In the genomic region with DNA sequence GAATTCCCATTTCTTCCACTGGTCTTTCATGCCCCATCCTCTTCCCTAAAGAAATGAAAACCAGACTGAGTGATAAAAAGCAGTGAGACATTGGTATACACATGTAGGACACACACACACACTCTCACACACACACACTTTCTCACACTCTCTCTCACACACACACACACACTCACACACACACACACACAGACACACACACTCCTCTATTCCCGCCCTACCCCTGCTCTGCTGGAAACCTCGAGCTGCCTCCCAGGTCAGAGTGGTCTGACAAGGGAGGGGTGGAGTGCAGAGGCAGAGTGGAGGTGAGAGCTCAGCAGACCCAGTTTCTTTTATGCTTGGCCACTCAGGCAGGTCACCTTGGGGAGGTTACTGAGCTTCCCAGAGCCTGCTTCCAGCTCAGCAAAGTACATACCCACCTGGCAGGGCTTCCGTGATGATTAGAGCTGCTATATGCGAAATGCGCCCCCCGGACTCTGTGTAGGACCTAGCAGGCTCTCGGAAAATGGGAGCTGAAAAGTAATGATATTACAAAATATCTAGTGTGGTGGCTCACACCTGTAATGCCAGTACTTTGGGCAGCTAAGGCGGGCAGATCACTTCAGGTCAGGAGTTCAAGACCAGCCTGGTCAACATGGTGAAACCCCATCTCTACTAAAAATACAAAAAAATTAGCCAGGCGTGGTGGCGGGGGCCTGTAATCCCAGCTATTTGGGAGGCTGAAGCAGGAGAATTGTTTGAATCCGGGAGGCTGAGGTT, we compare ENCODE assay signal across 11 cellular contexts. TPM values are rescaled to one million over a fixed set of nuclear protein-coding genes. Genes with fewer than 3 reads are reported as not detected.
DNase-seq lines count a peak whose midpoint lies in the region; ATAC-seq and TF ChIP-seq lines count a peak whose summit lies in the region.
"Had no signal": no experiment of that assay in that cellular context is flagged by ENCODE, and none has a peak within 500 bp of the region (broad histone marks: within the 10 kb centered on the region; RNA-seq: fewer than 3 reads in every experiment).

No MANE protein-coding gene starts in this region.

- no peak overlapping the region for H2AFZ ChIP-seq in parathyroid adenoma
- H2AFZ ChIP-seq in neuronal stem cell (ENCODE audit: low read length): no peak overlapping the region

- H3K4me3 Mint-ChIP-seq in CD4-positive, CD25-positive, alpha-beta regulatory T cell: peak overlapping the region in 1 of 4 donors; percentile 23
- no peak overlapping the region for H3K4me3 Mint-ChIP-seq in endodermal cell

- H3K4me1 Mint-ChIP-seq in CD4-positive, CD25-positive, alpha-beta regulatory T cell: peaks cover 24 to 75% (median 43%) of the 10 kb centered on the region in 4 donors
- H3K4me1 Mint-ChIP-seq in endodermal cell: peaks cover 9% of the 10 kb centered on the region

- H3K4ac ChIP-seq in neuronal stem cell (ENCODE audit: low read length): no peak overlapping the region

- H2BK12ac ChIP-seq in neuronal stem cell (ENCODE audit: low read length): no peak overlapping the region

- H2BK15ac ChIP-seq in neuronal stem cell (ENCODE audit: low read length): no peak overlapping the region

- H3K27me3 Mint-ChIP-seq in CD4-positive, CD25-positive, alpha-beta regulatory T cell: peaks cover 16% of the 10 kb centered on the region
- H3K27me3 Mint-ChIP-seq in endodermal cell (ENCODE audit: insufficient read depth): peaks cover 36% of the 10 kb centered on the region

- H4K91ac ChIP-seq in neuronal stem cell (ENCODE audit: low read depth, low read length, poor library complexity): no peak overlapping the region

- no peaks in the 10 kb centered on the region for H3K27me3 ChIP-seq in CD4-positive, CD25-positive, alpha-beta regulatory T cell (ENCODE audit: control insufficient read depth, insufficient read depth, low read length)
- H3K27me3 ChIP-seq in endodermal cell (ENCODE audit: control insufficient read depth, insufficient read depth, low read length, poor library complexity, severe bottlenecking) (no peaks in the 10 kb centered on the region), parathyroid adenoma (ENCODE audit: control insufficient read depth, insufficient read depth, low read length) (no peaks in the 10 kb centered on the region), neuronal stem cell (ENCODE audit: control insufficient read depth in 3 of 3, insufficient read depth in 3 of 3, low read depth in 1 of 3, low read length in 3 of 3) (peaks cover 0 to 11% (median 0%) of the 10 kb centered on the region in 3 experiments)

- no peak overlapping the region for H2AK5ac ChIP-seq in neuronal stem cell (ENCODE audit: low read depth, low read length)

- H3K4me3 ChIP-seq in CD4-positive, CD25-positive, alpha-beta regulatory T cell (ENCODE audit: low read depth, low read length): no peak overlapping the region
- H3K4me3 ChIP-seq in HEK293 (ENCODE audit: low read depth, low read length): no peak overlapping the region
- H3K4me3 ChIP-seq in endodermal cell (ENCODE audit: low read length): no peak overlapping the region
- no peak overlapping the region for H3K4me3 ChIP-seq in parathyroid adenoma (ENCODE audit: low read depth, low read length)
- H3K4me3 ChIP-seq in neuronal stem cell (ENCODE audit: low read length in 2 of 2): no peak overlapping the region

- peaks cover 46% of the 10 kb centered on the region for H3K4me1 ChIP-seq in CD4-positive, CD25-positive, alpha-beta regulatory T cell (ENCODE audit: control insufficient read depth, insufficient read depth, low read length, poor library complexity, severe bottlenecking)
- H3K4me1 ChIP-seq in HEK293 (ENCODE audit: control insufficient read depth, insufficient read depth, low read length) (no peaks in the 10 kb centered on the region), endodermal cell (ENCODE audit: control insufficient read depth, insufficient read depth, low read length) (peaks cover 5% of the 10 kb centered on the region), parathyroid adenoma (peaks cover 3% of the 10 kb centered on the region), neuronal stem cell (ENCODE audit: control insufficient read depth in 2 of 2, insufficient read depth in 1 of 2, low read depth in 1 of 2, low read length in 2 of 2) (peaks cover 0 to 5% of the 10 kb centered on the region in 2 donors)

- no peak overlapping the region for H2BK120ac ChIP-seq in neuronal stem cell (ENCODE audit: low read depth, low read length)

- CTCF ChIA-PET in HEK293 (lab: Yijun Ruan, JAX): interaction anchor here (0.6 to 12.0 kb wide), 24 partner anchors 11 to 1119 kb away, joined by 3 to 194 read pairs (median 8); partner anchors contain the start of genes CCR7, GJD3, IGFBP4 and TOP2A

- no peak for ATAC-seq in CD4-positive, CD25-positive, alpha-beta regulatory T cell (ENCODE audit: low read depth in 2 of 2)
- ATAC-seq in HG02571 (IDR thresholded peaks at IDR 0.05; ENCODE audit: unreplicated experiment): no peak
- no peak for ATAC-seq in HG03460 (IDR thresholded peaks at IDR 0.05; ENCODE audit: unreplicated experiment)
- ATAC-seq in HG03135 (IDR thresholded peaks at IDR 0.05; ENCODE audit: unreplicated experiment): no peak

- peaks cover 0 to 3% (median 0%) of the 10 kb centered on the region in 7 donors for H3K9me3 Mint-ChIP-seq in CD4-positive, CD25-positive, alpha-beta regulatory T cell
- H3K9me3 Mint-ChIP-seq in endodermal cell: no peaks in the 10 kb centered on the region

- no peak overlapping the region for H3K14ac ChIP-seq in neuronal stem cell (ENCODE audit: low read length)

- no peak overlapping the region for H3K18ac ChIP-seq in neuronal stem cell (ENCODE audit: low read length)

- no peak overlapping the region for H3K23ac ChIP-seq in neuronal stem cell (ENCODE audit: low read depth, low read length, poor library complexity)

- no peak overlapping the region for H2BK5ac ChIP-seq in neuronal stem cell (ENCODE audit: low read length)

- H3K27ac Mint-ChIP-seq in CD4-positive, CD25-positive, alpha-beta regulatory T cell: peak overlapping the region; percentile 28 to 97 (median 83)
- H3K27ac Mint-ChIP-seq in endodermal cell: no peak overlapping the region

- H3K9ac ChIP-seq in endodermal cell (ENCODE audit: extremely low read depth, low read length, poor library complexity, severe bottlenecking): no peak overlapping the region
- H3K9ac ChIP-seq in parathyroid adenoma: no peak overlapping the region
- no peak overlapping the region for H3K9ac ChIP-seq in neuronal stem cell (ENCODE audit: low read depth, low read length, poor library complexity)

- no peaks in the 10 kb centered on the region for H3K9me3 ChIP-seq in CD4-positive, CD25-positive, alpha-beta regulatory T cell (ENCODE audit: control insufficient read depth in 2 of 2, low read length in 2 of 2)
- H3K9me3 ChIP-seq in HEK293 (ENCODE audit: control insufficient read depth, insufficient read depth, low read depth, low read length) (no peaks in the 10 kb centered on the region), endodermal cell (ENCODE audit: control insufficient read depth, low read length) (no peaks in the 10 kb centered on the region), parathyroid adenoma (ENCODE audit: control insufficient read depth, low read length) (no peaks in the 10 kb centered on the region), neuronal stem cell (replicated peaks in 1 of 2; ENCODE audit: control insufficient read depth in 2 of 2, insufficient read depth in 1 of 2, low read depth in 1 of 2, low read length in 2 of 2) (no peaks in the 10 kb centered on the region)

- H3K79me2 ChIP-seq in parathyroid adenoma: no peaks in the 10 kb centered on the region

- no peak overlapping the region for H3K27ac ChIP-seq in CD4-positive, CD25-positive, alpha-beta regulatory T cell (ENCODE audit: insufficient read depth, low read length, poor library complexity, severe bottlenecking)
- H3K27ac ChIP-seq in HEK293 (ENCODE audit: extremely low read depth, low read depth, low read length): no peak overlapping the region
- no peak overlapping the region for H3K27ac ChIP-seq in endodermal cell (ENCODE audit: low read depth, low read length)
- peak overlapping the region; percentile 36 for H3K27ac ChIP-seq in parathyroid adenoma
- no peak overlapping the region for H3K27ac ChIP-seq in neuronal stem cell (replicated peaks; ENCODE audit: low read length)

- H3K4me2 ChIP-seq in parathyroid adenoma (ENCODE audit: low read length): no peak overlapping the region
- H3K4me2 ChIP-seq in neuronal stem cell (ENCODE audit: insufficient read depth, low read length, poor library complexity, severe bottlenecking): no peak overlapping the region

- DNase-seq in CD4-positive, CD25-positive, alpha-beta regulatory T cell: no peak
- peak; percentile 76 for DNase-seq in endodermal cell
- no peak for DNase-seq in neuronal stem cell (ENCODE audit: low spot score)
- DNase-seq: NCI-H1694 had no signal

- no peak overlapping the region for H4K8ac ChIP-seq in neuronal stem cell (ENCODE audit: low read depth, low read length)

- POLR2A ChIA-PET in HEK293 (lab: Yijun Ruan, JAX): interaction anchor here (1.1 to 1.8 kb wide), 2 partner anchors 117 to 176 kb away, joined by 4 to 8 read pairs; partner anchors contain the start of gene TOP2A

- no peaks in the 10 kb centered on the region for H3K79me1 ChIP-seq in neuronal stem cell (ENCODE audit: low read depth, low read length)

- no peaks in the 10 kb centered on the region for H3K36me3 Mint-ChIP-seq in CD4-positive, CD25-positive, alpha-beta regulatory T cell
- no peaks in the 10 kb centered on the region for H3K36me3 Mint-ChIP-seq in endodermal cell (ENCODE audit: low read depth)

- TF ChIP-seq CTCF in HEK293 (tag by site-specific recombination; IDR thresholded peaks at IDR 0.05) (no peak), endodermal cell (conservative IDR thresholded peaks at IDR 0.05) (no peak), parathyroid adenoma (IDR thresholded peaks at IDR 0.05) (no peak)

- no peaks in the 10 kb centered on the region for H3K36me3 ChIP-seq in CD4-positive, CD25-positive, alpha-beta regulatory T cell (ENCODE audit: control insufficient read depth, insufficient read depth, low read length)
- no peaks in the 10 kb centered on the region for H3K36me3 ChIP-seq in HEK293 (ENCODE audit: control insufficient read depth in 2 of 2, insufficient read depth in 1 of 2, low read length in 2 of 2)
- no peaks in the 10 kb centered on the region for H3K36me3 ChIP-seq in endodermal cell (ENCODE audit: control insufficient read depth, insufficient read depth, low read length)
- H3K36me3 ChIP-seq in parathyroid adenoma (ENCODE audit: control insufficient read depth, insufficient read depth, low read length): no peaks in the 10 kb centered on the region
- H3K36me3 ChIP-seq in neuronal stem cell (replicated peaks in 1 of 2; ENCODE audit: control insufficient read depth in 2 of 2, insufficient read depth in 2 of 2, low read length in 2 of 2): no peaks in the 10 kb centered on the region

- 92 to 97% methylated on average over 9 to 11 of the region's 11 CpGs for WGBS in endodermal cell (ENCODE audit: insufficient coverage in 1 of 2, insufficient read length in 1 of 2), 2 experiments
- 100% methylated on average over 1 of the region's 11 CpGs; no CpG with 5 or more reads in 1 of the 2 donors for WGBS in neuronal stem cell (ENCODE audit: extremely low coverage in 2 of 2, insufficient read length in 2 of 2, insufficient replicate concordance in 1 of 2), 2 donors

RNA-seq across cellular contexts. Expression of gene CCR7, which starts 30.7 kb away (rescaled TPM):
- 192 TPM for total RNA-seq in CD4-positive, CD25-positive, alpha-beta regulatory T cell
- polyA plus RNA-seq in CD4-positive, CD25-positive, alpha-beta regulatory T cell: 100 to 1,000 TPM; 351 to 828 (median 609) TPM
- under 1 TPM in 1 of 2 donors, not detected in 1; 0.53 TPM for total RNA-seq in endodermal cell
- 0.21 TPM for polyA plus RNA-seq in endodermal cell (2013, experiment 1 of 2)
- polyA plus RNA-seq in endodermal cell (2013, experiment 2 of 2): not detected
- polyA plus RNA-seq in neuronal stem cell (2013, experiment 1 of 2): 0.10 TPM
- polyA plus RNA-seq in neuronal stem cell (2013, experiment 2 of 2): 0.06 TPM
- total RNA-seq: G401 had no signal
- polyA plus RNA-seq: neural cell had no signal

RNA-seq across cellular contexts. Expression of gene TNS4, which starts 33.2 kb away (rescaled TPM):
- 1.1 TPM for total RNA-seq in CD4-positive, CD25-positive, alpha-beta regulatory T cell
- polyA plus RNA-seq in CD4-positive, CD25-positive, alpha-beta regulatory T cell: under 1 TPM in 1 of 4 donors, not detected in 3; 0.16 TPM
- 1 to 10 TPM in 1 of 2 donors, under 1 TPM in 1; 0.89 to 2.5 TPM for total RNA-seq in endodermal cell
- polyA plus RNA-seq in endodermal cell (2013, experiment 1 of 2): 0.07 TPM
- not detected for polyA plus RNA-seq in endodermal cell (2013, experiment 2 of 2)
- polyA plus RNA-seq in neuronal stem cell (2013, experiment 1 of 2): not detected
- not detected for polyA plus RNA-seq in neuronal stem cell (2013, experiment 2 of 2)
- total RNA-seq: G401 had no signal
- polyA plus RNA-seq: neural cell had no signal

Comparison
In these comparisons a context has a peak if more than half of its experiments do, and no peak if none do; other contexts are left out.
1. RNA of gene CCR7, which starts 30.7 kb away (total RNA-seq): 192 TPM in CD4-positive, CD25-positive, alpha-beta regulatory T cell (single experiment); 0.53 TPM in endodermal cell; every median in the first group is over 100 times any median in the second.